Comparison of ENCODE assay signal across 8 cellular contexts in genomic region chr4:144645621-144646522, GRCh38. TPM values are rescaled to one million over a fixed set of nuclear protein-coding genes. Genes with fewer than 3 reads are reported as not detected.
DNase-seq lines count a peak whose midpoint lies in the region; ATAC-seq and TF ChIP-seq lines count a peak whose summit lies in the region.

HHIP (plus strand) TSS chr4:144646156; CDS start chr4:144646676, 520 bp downstream.

- H3K36me3 Mint-ChIP-seq in dendritic cell treated with granulocyte-macrophage colony-stimulating factor and Interleukin-4, amounts not matched to agents 40 ng/mL and 50 ng/mL, for 4 days (ENCODE audit: low read depth): no peaks in the 10 kb centered on the region
- H3K36me3 Mint-ChIP-seq in stimulated activated effector memory CD8-positive, alpha-beta T cell treated with anti-CD3 and anti-CD28 coated beads, Interleukin-12 subunit alpha, Interleukin-12 subunit beta, amount 100 ng/mL, for 72 hours: no peaks in the 10 kb centered on the region

- peaks cover 22% of the 10 kb centered on the region for H3K4me1 Mint-ChIP-seq in dendritic cell treated with granulocyte-macrophage colony-stimulating factor and Interleukin-4, amounts not matched to agents 40 ng/mL and 50 ng/mL, for 4 days (ENCODE audit: low read depth)
- peaks cover 16% of the 10 kb centered on the region for H3K4me1 Mint-ChIP-seq in stimulated activated effector memory CD8-positive, alpha-beta T cell treated with anti-CD3 and anti-CD28 coated beads, Interleukin-12 subunit alpha, Interleukin-12 subunit beta, amount 100 ng/mL, for 72 hours

- DNase-seq in NCI-H2081 (lab: John Stamatoyannopoulos, UW) (peak; percentile 11 to 32), NCI-H2081 treated with DMSO at 0.1 percent for 48 hours (lab: John Stamatoyannopoulos, UW) (no peak), left colon (peak in 1 of 2 donors; percentile 19)
- no peak for DNase-seq in stimulated activated effector memory CD8-positive, alpha-beta T cell treated with anti-CD3 and anti-CD28 coated beads, Interleukin-12 subunit alpha, Interleukin-12 subunit beta, amount 100 ng/mL, for 72 hours (ENCODE audit: low spot score in 2 of 2)

- intact Hi-C loops in dendritic cell treated with granulocyte-macrophage colony-stimulating factor and Interleukin-4, amounts not matched to agents 40 ng/mL and 50 ng/mL, for 4 days (cut with micrococcal nuclease): no loop called here
- intact Hi-C loops in left colon (cut with DNase I, micrococcal nuclease): no loop called here

- ATAC-seq in HG02642 (IDR thresholded peaks at IDR 0.05; ENCODE audit: poor library complexity, unreplicated experiment): peak; percentile 44
- peak; percentile 82 for ATAC-seq in SK-N-SH treated with all-trans-retinoic acid at 6 μM for 48 hours
- ATAC-seq in left colon: peak; percentile 44
- ATAC-seq in stimulated activated effector memory CD8-positive, alpha-beta T cell treated with anti-CD3 and anti-CD28 coated beads, Interleukin-12 subunit alpha, Interleukin-12 subunit beta, amount 100 ng/mL, for 72 hours: peak; percentile 42
- ATAC-seq in HG02840 (IDR thresholded peaks at IDR 0.05; ENCODE audit: low FRiP score, unreplicated experiment): no peak

- peak within 1 kb of the TSS; percentile 61 for H3K4me3 Mint-ChIP-seq in dendritic cell treated with granulocyte-macrophage colony-stimulating factor and Interleukin-4, amounts not matched to agents 40 ng/mL and 50 ng/mL, for 4 days
- peak within 1 kb of the TSS; percentile 50 for H3K4me3 Mint-ChIP-seq in stimulated activated effector memory CD8-positive, alpha-beta T cell treated with anti-CD3 and anti-CD28 coated beads, Interleukin-12 subunit alpha, Interleukin-12 subunit beta, amount 100 ng/mL, for 72 hours

- no peak within 1 kb of the TSS for H3K27ac Mint-ChIP-seq in dendritic cell treated with granulocyte-macrophage colony-stimulating factor and Interleukin-4, amounts not matched to agents 40 ng/mL and 50 ng/mL, for 4 days
- no peak within 1 kb of the TSS for H3K27ac Mint-ChIP-seq in stimulated activated effector memory CD8-positive, alpha-beta T cell treated with anti-CD3 and anti-CD28 coated beads, Interleukin-12 subunit alpha, Interleukin-12 subunit beta, amount 100 ng/mL, for 72 hours

- peaks cover 43% of the 10 kb centered on the region for H3K27me3 Mint-ChIP-seq in dendritic cell treated with granulocyte-macrophage colony-stimulating factor and Interleukin-4, amounts not matched to agents 40 ng/mL and 50 ng/mL, for 4 days

- no peaks in the 10 kb centered on the region for H3K9me3 Mint-ChIP-seq in dendritic cell treated with granulocyte-macrophage colony-stimulating factor and Interleukin-4, amounts not matched to agents 40 ng/mL and 50 ng/mL, for 4 days
- H3K9me3 Mint-ChIP-seq in stimulated activated effector memory CD8-positive, alpha-beta T cell treated with anti-CD3 and anti-CD28 coated beads, Interleukin-12 subunit alpha, Interleukin-12 subunit beta, amount 100 ng/mL, for 72 hours: peaks cover under 1% of the 10 kb centered on the region

TF ChIP-seq in SK-N-SH treated with all-trans-retinoic acid at 6 μM for 48 hours, 23 proteins besides CTCF, POLR2A, EP300 and RAD21:
- TF ChIP-seq ZFP3 (CRISPR knock-in tag; IDR thresholded peaks at IDR 0.05) (no peak), OSR1 (CRISPR knock-in tag; IDR thresholded peaks at IDR 0.05) (no peak), ZNF70 (CRISPR knock-in tag; IDR thresholded peaks at IDR 0.05) (no peak)
- TF ChIP-seq, protein P1, sequence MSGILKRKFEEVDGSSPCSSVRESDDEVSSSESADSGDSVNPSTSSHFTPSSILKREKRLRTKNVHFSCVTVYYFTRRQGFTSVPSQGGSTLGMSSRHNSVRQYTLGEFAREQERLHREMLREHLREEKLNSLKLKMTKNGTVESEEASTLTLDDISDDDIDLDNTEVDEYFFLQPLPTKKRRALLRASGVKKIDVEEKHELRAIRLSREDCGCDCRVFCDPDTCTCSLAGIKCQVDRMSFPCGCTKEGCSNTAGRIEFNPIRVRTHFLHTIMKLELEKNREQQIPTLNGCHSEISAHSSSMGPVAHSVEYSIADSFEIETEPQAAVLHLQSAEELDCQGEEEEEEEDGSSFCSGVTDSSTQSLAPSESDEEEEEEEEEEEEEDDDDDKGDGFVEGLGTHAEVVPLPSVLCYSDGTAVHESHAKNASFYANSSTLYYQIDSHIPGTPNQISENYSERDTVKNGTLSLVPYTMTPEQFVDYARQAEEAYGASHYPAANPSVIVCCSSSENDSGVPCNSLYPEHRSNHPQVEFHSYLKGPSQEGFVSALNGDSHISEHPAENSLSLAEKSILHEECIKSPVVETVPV (CRISPR knock-in tag; IDR thresholded peaks at IDR 0.05): no peak

RNA-seq across cellular contexts. Expression of gene HHIP, which starts in this region (rescaled TPM):
- total RNA-seq in left colon: 1 to 10 TPM; 4.9 to 6.1 TPM

Comparison
In these comparisons a context has a peak if more than half of its experiments do, and no peak if none do; other contexts are left out.
1. DNase-seq: peak in NCI-H2081 (2 of 2); none in NCI-H2081 treated with DMSO at 0.1 percent for 48 hours (single experiment) and stimulated activated effector memory CD8-positive, alpha-beta T cell treated with anti-CD3 and anti-CD28 coated beads, Interleukin-12 subunit alpha, Interleukin-12 subunit beta, amount 100 ng/mL, for 72 hours (0 of 2).